ENCODE assay signal across 17 cellular contexts in genomic region chr11:9150944-9151343, GRCh38.
"Had no signal": no experiment of that assay in that cellular context is flagged by ENCODE, and none has a peak within 500 bp of the region (broad histone marks: within the 10 kb centered on the region; RNA-seq: fewer than 3 reads in every experiment).

No MANE protein-coding gene starts in this region.

- H3K4me3 Mint-ChIP-seq: activated CD8-positive, alpha-beta T cell treated with anti-CD3 and anti-CD28 coated beads, Interleukin-2, amount 10 ng/mL, durations not matched to agents 7 days and 5 days; activated naive CD8-positive, alpha-beta T cell treated with anti-CD3 and anti-CD28 coated beads, Interleukin-2, amount 50 U/mL, for 24 hours; central memory CD8-positive, alpha-beta T cell; endodermal cell; naive B cell; stimulated activated naive B cell treated with anti-CD40 and anti-IgM and Interleukin-4, amounts not matched to agents 10 μg/mL and 1 μg/mL and 100 μg/mL, for 72 hours; T-helper 1 cell treated with Interleukin-12 subunit alpha and Interleukin-12 subunit beta and Interleukin-4 antibody, amounts not matched to agents 30 μg/mL and 1 μg/mL, for 36 hours; WTC11 had no signal

- H3K9me3 ChIP-seq: gastroesophageal sphincter, right atrium auricular region, tibial nerve had no signal

- ATAC-seq: activated CD8-positive, alpha-beta T cell treated with anti-CD3 and anti-CD28 coated beads, Interleukin-2, amount 10 ng/mL, durations not matched to agents 7 days and 5 days; activated naive CD8-positive, alpha-beta T cell treated with anti-CD3 and anti-CD28 coated beads, Interleukin-2, amount 50 U/mL, for 24 hours; esophagus mucosa; gastroesophageal sphincter; stimulated activated naive B cell treated with anti-CD40 and anti-IgM and Interleukin-4, amounts not matched to agents 10 μg/mL and 1 μg/mL and 100 μg/mL, for 72 hours; WTC11 had no signal

- H3K27ac ChIP-seq: gastroesophageal sphincter, right atrium auricular region, tibial nerve had no signal

- H3K27me3 Mint-ChIP-seq: activated naive CD8-positive, alpha-beta T cell treated with anti-CD3 and anti-CD28 coated beads, Interleukin-2, amount 50 U/mL, for 24 hours; central memory CD8-positive, alpha-beta T cell; naive B cell; stimulated activated naive B cell treated with anti-CD40 and anti-IgM and Interleukin-4, amounts not matched to agents 10 μg/mL and 1 μg/mL and 100 μg/mL, for 72 hours had no signal

- H3K4me1 ChIP-seq: gastroesophageal sphincter, right atrium auricular region, tibial nerve had no signal

- H3K27me3 ChIP-seq: gastroesophageal sphincter, right atrium auricular region, tibial nerve had no signal

- H3K9me3 Mint-ChIP-seq: activated naive CD8-positive, alpha-beta T cell treated with anti-CD3 and anti-CD28 coated beads, Interleukin-2, amount 50 U/mL, for 24 hours; central memory CD8-positive, alpha-beta T cell; endodermal cell; naive B cell; stimulated activated naive B cell treated with anti-CD40 and anti-IgM and Interleukin-4, amounts not matched to agents 10 μg/mL and 1 μg/mL and 100 μg/mL, for 72 hours; T-helper 1 cell treated with Interleukin-12 subunit alpha and Interleukin-12 subunit beta and Interleukin-4 antibody, amounts not matched to agents 30 μg/mL and 1 μg/mL, for 36 hours; WTC11 had no signal

- H3K27ac Mint-ChIP-seq: activated CD8-positive, alpha-beta T cell treated with anti-CD3 and anti-CD28 coated beads, Interleukin-2, amount 10 ng/mL, durations not matched to agents 7 days and 5 days; activated naive CD8-positive, alpha-beta T cell treated with anti-CD3 and anti-CD28 coated beads, Interleukin-2, amount 50 U/mL, for 24 hours; endodermal cell; stimulated activated naive B cell treated with anti-CD40 and anti-IgM and Interleukin-4, amounts not matched to agents 10 μg/mL and 1 μg/mL and 100 μg/mL, for 72 hours; T-helper 1 cell treated with Interleukin-12 subunit alpha and Interleukin-12 subunit beta and Interleukin-4 antibody, amounts not matched to agents 30 μg/mL and 1 μg/mL, for 36 hours; WTC11 had no signal

- H3K4me3 ChIP-seq: gastroesophageal sphincter, right atrium auricular region, tibial nerve had no signal

- H3K4me1 Mint-ChIP-seq: central memory CD8-positive, alpha-beta T cell; naive B cell; stimulated activated naive B cell treated with anti-CD40 and anti-IgM and Interleukin-4, amounts not matched to agents 10 μg/mL and 1 μg/mL and 100 μg/mL, for 72 hours; WTC11 had no signal

- DNase-seq: activated CD4-positive, alpha-beta T cell treated with anti-CD3 and anti-CD28 coated beads for 48 hours; activated CD8-positive, alpha-beta memory T cell treated with anti-CD3 and anti-CD28 coated beads, Interleukin-2, amount 50 U/mL, for 48 hours; activated CD8-positive, alpha-beta T cell treated with anti-CD3 and anti-CD28 coated beads, Interleukin-2, amount 10 ng/mL, durations not matched to agents 7 days and 5 days; activated naive CD4-positive, alpha-beta T cell treated with Interleukin-2 at 50 U/mL for 16 hours; activated naive CD8-positive, alpha-beta T cell treated with anti-CD3 and anti-CD28 coated beads, Interleukin-2, amount 50 U/mL, for 24 hours; endodermal cell; naive B cell; posterior cingulate gyrus; stimulated activated CD4-positive, alpha-beta T cell treated with anti-CD3 and anti-CD28 coated beads, Interleukin-2, amount 100 ng/mL, for 24 hours; stimulated activated naive B cell treated with anti-CD40 and anti-IgM and Interleukin-4, amounts not matched to agents 10 μg/mL and 1 μg/mL and 100 μg/mL, for 72 hours had no signal
